Comparison of ENCODE assay signal across 1 cellular context in the genomic region with DNA sequence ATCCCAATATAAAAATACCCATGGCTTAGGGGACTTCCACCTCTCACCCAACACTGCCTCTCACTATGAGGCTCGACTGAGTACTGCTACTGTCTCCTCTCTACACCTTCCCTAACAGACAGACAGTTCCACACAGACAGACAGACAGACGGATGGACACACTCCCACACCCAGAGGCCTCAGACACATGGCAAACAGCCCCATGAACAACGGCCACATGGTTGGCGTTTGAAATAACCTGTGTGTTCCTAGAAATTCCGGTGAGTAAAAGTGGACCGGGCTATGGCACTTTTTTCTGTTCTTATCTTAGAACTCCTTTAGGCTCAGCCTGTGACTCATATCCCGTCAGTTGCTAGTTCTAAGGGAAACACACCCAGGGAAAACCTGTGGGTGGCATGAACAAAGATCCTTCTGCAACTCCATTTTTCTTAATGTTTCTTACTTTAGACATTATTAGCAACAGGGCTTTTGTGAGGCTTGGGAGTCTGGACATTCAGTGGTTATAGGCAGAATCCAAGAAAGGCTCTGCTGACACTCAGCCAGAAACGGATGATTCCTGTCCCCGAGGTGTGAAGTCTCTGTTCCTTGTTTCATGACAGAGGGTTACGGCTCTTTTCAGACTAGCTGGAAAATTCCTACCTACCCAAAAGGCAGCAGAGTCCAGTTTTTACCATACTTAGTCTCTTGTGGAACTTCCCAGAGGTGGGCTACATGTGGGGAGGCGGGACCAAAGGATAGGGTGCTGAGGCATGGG.
TF ChIP-seq lines count a peak whose summit lies in the region.

No MANE protein-coding gene starts in this region.

TF ChIP-seq in K562, 482 proteins besides CTCF, POLR2A, EP300 and RAD21 (continued from another document and continues in another):
- TF ChIP-seq ZNF592 (IDR thresholded peaks at IDR 0.05) (peak; percentile 99), STAT5A (IDR thresholded peaks at IDR 0.05; ENCODE audit: borderline replicate concordance, low read length) (peak; percentile 85), NONO (IDR thresholded peaks at IDR 0.05; ENCODE audit: low read depth in 2 of 2, low read length in 1 of 2) (no peak), BRF1 (IDR thresholded peaks at IDR 0.05; ENCODE audit: borderline replicate concordance, extremely low read depth, insufficient read length) (no peak), MECOM (CRISPR knock-in tag; IDR thresholded peaks at IDR 0.05) (peak; percentile 97), ZNF561 (CRISPR knock-in tag; conservative IDR thresholded peaks at IDR 0.05) (0 out of 2 replicates have a peak, but pooled peaks have one; percentile 64), ZBTB17 (CRISPR knock-in tag; IDR thresholded peaks at IDR 0.05) (peak; percentile 72; the same call in 1 of the 2 replicates), SMARCB1 (IDR thresholded peaks at IDR 0.05; ENCODE audit: insufficient read length, low read depth) (no peak), NR2C1 (IDR thresholded peaks at IDR 0.05) (no peak), NR2C1 (tag; IDR thresholded peaks at IDR 0.05) (peak; percentile 68; the same call in 1 of the 2 replicates), TSC22D4 (tag; IDR thresholded peaks at IDR 0.05) (no peak), PRPF4 (IDR thresholded peaks at IDR 0.05; ENCODE audit: insufficient read depth, low read depth, low read length, poor library complexity, severe bottlenecking) (no peak), ZNF121 (CRISPR knock-in tag; conservative IDR thresholded peaks at IDR 0.05) (no peak), ZNF76 (CRISPR knock-in tag; IDR thresholded peaks at IDR 0.05; ENCODE audit: borderline replicate concordance) (0 out of 2 replicates have a peak, but pooled peaks have one; percentile 70), ZNF124 (CRISPR knock-in tag; IDR thresholded peaks at IDR 0.05) (no peak), ATF1 (CRISPR knock-in tag; IDR thresholded peaks at IDR 0.05) (no peak), ATF1 (tag; IDR thresholded peaks at IDR 0.05) (peak; percentile 56), ZFP1 (CRISPR knock-in tag; IDR thresholded peaks at IDR 0.05) (peak; percentile 22; the same call in 1 of the 2 replicates), MYNN (IDR thresholded peaks at IDR 0.05) (peak; percentile 89), MYNN (CRISPR knock-in tag; IDR thresholded peaks at IDR 0.05) (no peak), ELF4 (CRISPR knock-in tag; IDR thresholded peaks at IDR 0.05) (no peak), CHCHD3 (CRISPR knock-in tag; IDR thresholded peaks at IDR 0.05) (no peak), E2F1 (CRISPR knock-in tag; IDR thresholded peaks at IDR 0.05) (no peak), CBFA2T3 (IDR thresholded peaks at IDR 0.05) (peak; percentile 91), POLR3A (IDR thresholded peaks at IDR 0.05; ENCODE audit: borderline replicate concordance, extremely low read depth, insufficient read depth, insufficient read length) (no peak), HSF4 (CRISPR knock-in tag; IDR thresholded peaks at IDR 0.05; ENCODE audit: borderline replicate concordance) (no peak), GTF2E2 (tag; IDR thresholded peaks at IDR 0.05) (peak; percentile 94), HNRNPK (IDR thresholded peaks at IDR 0.05; ENCODE audit: low read depth, low read length, poor library complexity, severe bottlenecking) (no peak), PRMT5 (CRISPR knock-in tag; IDR thresholded peaks at IDR 0.05) (no peak), NFE2 (IDR thresholded peaks at IDR 0.05; ENCODE audit: low read depth) (no peak), HDAC2 (IDR thresholded peaks at IDR 0.05) (peak; percentile 83), ZFX (CRISPR knock-in tag; IDR thresholded peaks at IDR 0.05) (0 out of 2 replicates have a peak, but pooled peaks have one; percentile 42)
- TF ChIP-seq, protein P1, sequence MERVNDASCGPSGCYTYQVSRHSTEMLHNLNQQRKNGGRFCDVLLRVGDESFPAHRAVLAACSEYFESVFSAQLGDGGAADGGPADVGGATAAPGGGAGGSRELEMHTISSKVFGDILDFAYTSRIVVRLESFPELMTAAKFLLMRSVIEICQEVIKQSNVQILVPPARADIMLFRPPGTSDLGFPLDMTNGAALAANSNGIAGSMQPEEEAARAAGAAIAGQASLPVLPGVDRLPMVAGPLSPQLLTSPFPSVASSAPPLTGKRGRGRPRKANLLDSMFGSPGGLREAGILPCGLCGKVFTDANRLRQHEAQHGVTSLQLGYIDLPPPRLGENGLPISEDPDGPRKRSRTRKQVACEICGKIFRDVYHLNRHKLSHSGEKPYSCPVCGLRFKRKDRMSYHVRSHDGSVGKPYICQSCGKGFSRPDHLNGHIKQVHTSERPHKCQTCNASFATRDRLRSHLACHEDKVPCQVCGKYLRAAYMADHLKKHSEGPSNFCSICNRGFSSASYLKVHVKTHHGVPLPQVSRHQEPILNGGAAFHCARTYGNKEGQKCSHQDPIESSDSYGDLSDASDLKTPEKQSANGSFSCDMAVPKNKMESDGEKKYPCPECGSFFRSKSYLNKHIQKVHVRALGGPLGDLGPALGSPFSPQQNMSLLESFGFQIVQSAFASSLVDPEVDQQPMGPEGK (CRISPR knock-in tag; IDR thresholded peaks at IDR 0.05; ENCODE audit: borderline replicate concordance), result peak; percentile 80
- TF ChIP-seq, protein P2, sequence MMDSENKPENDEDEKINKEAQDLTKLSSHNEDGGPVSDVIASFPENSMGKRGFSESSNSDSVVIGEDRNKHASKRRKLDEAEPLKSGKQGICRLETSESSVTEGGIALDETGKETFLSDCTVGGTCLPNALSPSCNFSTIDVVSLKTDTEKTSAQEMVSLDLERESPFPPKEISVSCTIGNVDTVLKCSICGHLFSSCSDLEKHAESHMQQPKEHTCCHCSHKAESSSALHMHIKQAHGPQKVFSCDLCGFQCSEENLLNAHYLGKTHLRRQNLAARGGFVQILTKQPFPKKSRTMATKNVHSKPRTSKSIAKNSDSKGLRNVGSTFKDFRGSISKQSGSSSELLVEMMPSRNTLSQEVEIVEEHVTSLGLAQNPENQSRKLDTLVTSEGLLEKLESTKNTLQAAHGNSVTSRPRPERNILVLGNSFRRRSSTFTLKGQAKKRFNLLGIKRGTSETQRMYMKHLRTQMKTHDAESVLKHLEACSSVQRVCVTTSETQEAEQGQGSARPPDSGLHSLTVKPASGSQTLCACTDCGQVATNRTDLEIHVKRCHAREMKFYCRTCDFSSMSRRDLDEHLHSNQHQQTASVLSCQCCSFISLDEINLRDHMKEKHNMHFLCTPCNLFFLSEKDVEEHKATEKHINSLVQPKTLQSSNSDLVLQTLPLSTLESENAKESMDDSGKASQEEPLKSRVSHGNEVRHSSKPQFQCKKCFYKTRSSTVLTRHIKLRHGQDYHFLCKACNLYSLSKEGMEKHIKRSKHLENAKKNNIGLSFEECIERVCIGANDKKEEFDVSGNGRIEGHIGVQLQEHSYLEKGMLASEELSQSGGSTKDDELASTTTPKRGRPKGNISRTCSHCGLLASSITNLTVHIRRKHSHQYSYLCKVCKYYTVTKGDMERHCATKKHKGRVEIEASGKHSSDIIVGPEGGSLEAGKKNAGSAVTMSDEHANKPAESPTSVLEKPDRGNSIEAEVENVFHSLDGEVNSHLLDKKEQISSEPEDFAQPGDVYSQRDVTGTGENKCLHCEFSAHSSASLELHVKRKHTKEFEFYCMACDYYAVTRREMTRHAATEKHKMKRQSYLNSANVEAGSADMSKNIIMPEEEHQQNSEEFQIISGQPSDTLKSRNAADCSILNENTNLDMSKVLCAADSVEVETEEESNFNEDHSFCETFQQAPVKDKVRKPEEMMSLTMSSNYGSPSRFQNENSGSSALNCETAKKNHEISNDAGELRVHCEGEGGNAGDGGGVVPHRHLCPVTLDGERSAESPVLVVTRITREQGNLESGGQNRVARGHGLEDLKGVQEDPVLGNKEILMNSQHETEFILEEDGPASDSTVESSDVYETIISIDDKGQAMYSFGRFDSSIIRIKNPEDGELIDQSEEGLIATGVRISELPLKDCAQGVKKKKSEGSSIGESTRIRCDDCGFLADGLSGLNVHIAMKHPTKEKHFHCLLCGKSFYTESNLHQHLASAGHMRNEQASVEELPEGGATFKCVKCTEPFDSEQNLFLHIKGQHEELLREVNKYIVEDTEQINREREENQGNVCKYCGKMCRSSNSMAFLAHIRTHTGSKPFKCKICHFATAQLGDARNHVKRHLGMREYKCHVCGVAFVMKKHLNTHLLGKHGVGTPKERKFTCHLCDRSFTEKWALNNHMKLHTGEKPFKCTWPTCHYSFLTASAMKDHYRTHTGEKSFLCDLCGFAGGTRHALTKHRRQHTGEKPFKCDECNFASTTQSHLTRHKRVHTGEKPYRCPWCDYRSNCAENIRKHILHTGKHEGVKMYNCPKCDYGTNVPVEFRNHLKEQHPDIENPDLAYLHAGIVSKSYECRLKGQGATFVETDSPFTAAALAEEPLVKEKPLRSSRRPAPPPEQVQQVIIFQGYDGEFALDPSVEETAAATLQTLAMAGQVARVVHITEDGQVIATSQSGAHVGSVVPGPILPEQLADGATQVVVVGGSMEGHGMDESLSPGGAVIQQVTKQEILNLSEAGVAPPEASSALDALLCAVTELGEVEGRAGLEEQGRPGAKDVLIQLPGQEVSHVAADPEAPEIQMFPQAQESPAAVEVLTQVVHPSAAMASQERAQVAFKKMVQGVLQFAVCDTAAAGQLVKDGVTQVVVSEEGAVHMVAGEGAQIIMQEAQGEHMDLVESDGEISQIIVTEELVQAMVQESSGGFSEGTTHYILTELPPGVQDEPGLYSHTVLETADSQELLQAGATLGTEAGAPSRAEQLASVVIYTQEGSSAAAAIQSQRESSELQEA (IDR thresholded peaks at IDR 0.05; ENCODE audit: low read depth), result no peak
- TF ChIP-seq, protein P3, sequence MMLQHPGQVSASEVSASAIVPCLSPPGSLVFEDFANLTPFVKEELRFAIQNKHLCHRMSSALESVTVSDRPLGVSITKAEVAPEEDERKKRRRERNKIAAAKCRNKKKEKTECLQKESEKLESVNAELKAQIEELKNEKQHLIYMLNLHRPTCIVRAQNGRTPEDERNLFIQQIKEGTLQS (IDR thresholded peaks at IDR 0.05), result peak; percentile 92
- TF ChIP-seq, protein P3 (CRISPR knock-in tag; conservative IDR thresholded peaks at IDR 0.05), result peak; percentile 54
- TF ChIP-seq, protein P4, sequence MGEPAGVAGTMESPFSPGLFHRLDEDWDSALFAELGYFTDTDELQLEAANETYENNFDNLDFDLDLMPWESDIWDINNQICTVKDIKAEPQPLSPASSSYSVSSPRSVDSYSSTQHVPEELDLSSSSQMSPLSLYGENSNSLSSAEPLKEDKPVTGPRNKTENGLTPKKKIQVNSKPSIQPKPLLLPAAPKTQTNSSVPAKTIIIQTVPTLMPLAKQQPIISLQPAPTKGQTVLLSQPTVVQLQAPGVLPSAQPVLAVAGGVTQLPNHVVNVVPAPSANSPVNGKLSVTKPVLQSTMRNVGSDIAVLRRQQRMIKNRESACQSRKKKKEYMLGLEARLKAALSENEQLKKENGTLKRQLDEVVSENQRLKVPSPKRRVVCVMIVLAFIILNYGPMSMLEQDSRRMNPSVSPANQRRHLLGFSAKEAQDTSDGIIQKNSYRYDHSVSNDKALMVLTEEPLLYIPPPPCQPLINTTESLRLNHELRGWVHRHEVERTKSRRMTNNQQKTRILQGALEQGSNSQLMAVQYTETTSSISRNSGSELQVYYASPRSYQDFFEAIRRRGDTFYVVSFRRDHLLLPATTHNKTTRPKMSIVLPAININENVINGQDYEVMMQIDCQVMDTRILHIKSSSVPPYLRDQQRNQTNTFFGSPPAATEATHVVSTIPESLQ (CRISPR knock-in tag; IDR thresholded peaks at IDR 0.05), result no peak
